ENCODE assay signal across 17 cellular contexts in genomic region chr2:62685986-62686625, GRCh38. TPM values are rescaled to one million over a fixed set of nuclear protein-coding genes. Genes with fewer than 3 reads are reported as not detected.
DNase-seq lines count a peak whose midpoint lies in the region; ATAC-seq and TF ChIP-seq lines count a peak whose summit lies in the region.
"Had no signal": no experiment of that assay in that cellular context is flagged by ENCODE, and none has a peak within 500 bp of the region (broad histone marks: within the 10 kb centered on the region; RNA-seq: fewer than 3 reads in every experiment).

No MANE protein-coding gene starts in this region.

- no peak overlapping the region for H3K4me3 Mint-ChIP-seq in naive thymus-derived CD8-positive, alpha-beta T cell
- H3K4me3 Mint-ChIP-seq: CD14-positive monocyte, H9 had no signal

- H3K27ac Mint-ChIP-seq in naive thymus-derived CD8-positive, alpha-beta T cell = no peak overlapping the region
- H3K27ac Mint-ChIP-seq: CD14-positive monocyte, H9 had no signal

- H3K4me2 ChIP-seq in neural cell (ENCODE audit: low read length) = no peak overlapping the region

- peak overlapping the region; percentile 3 for H3K4me3 ChIP-seq in neural cell (ENCODE audit: low read length)

- POLR2A ChIA-PET in naive thymus-derived CD8-positive, alpha-beta T cell (lab: Charles Lee) = no interaction called here

- H3K9me3 Mint-ChIP-seq in naive thymus-derived CD8-positive, alpha-beta T cell = no peaks in the 10 kb centered on the region
- H3K9me3 Mint-ChIP-seq: H9 had no signal

- H4K20me1 ChIP-seq in neural cell (ENCODE audit: insufficient read depth) = no peaks in the 10 kb centered on the region

- H3K27me3 Mint-ChIP-seq in naive thymus-derived CD8-positive, alpha-beta T cell = peaks cover 17 to 60% (median 25%) of the 10 kb centered on the region in 5 donors

- no peak overlapping the region for H2AFZ ChIP-seq in neural cell (ENCODE audit: low read depth, low read length)

- no peak overlapping the region for H3K9ac ChIP-seq in neural cell (ENCODE audit: low read length)

- no peak for ATAC-seq in naive thymus-derived CD8-positive, alpha-beta T cell

- H3K4me1 Mint-ChIP-seq in naive thymus-derived CD8-positive, alpha-beta T cell = no peaks in the 10 kb centered on the region
- H3K4me1 Mint-ChIP-seq: CD14-positive monocyte, H9 had no signal

- no peaks in the 10 kb centered on the region for H3K79me2 ChIP-seq in neural cell (replicated peaks; ENCODE audit: insufficient read depth, low read length)

- H3K36me3 Mint-ChIP-seq in naive thymus-derived CD8-positive, alpha-beta T cell = no peaks in the 10 kb centered on the region
- H3K36me3 Mint-ChIP-seq: CD14-positive monocyte had no signal

- no peaks in the 10 kb centered on the region for H3F3A ChIP-seq in neural cell (ENCODE audit: insufficient read depth, low read length, poor library complexity, severe bottlenecking)

- TF ChIP-seq RAD21 in neural cell (conservative IDR thresholded peaks at IDR 0.05) = no peak

- H3K27me3 ChIP-seq in neural cell (ENCODE audit: insufficient read depth, low read depth, low read length) = no peaks in the 10 kb centered on the region

- TF ChIP-seq CTCF in neural cell (IDR thresholded peaks at IDR 0.05; ENCODE audit: poor library complexity, severe bottlenecking) = no peak

- peak; percentile 6 for DNase-seq in DMS 273 treated with DMSO at 0.1 percent for 48 hours (lab: John Stamatoyannopoulos, UW)
- peak; percentile 81 for DNase-seq in NCI-H1694 (lab: John Stamatoyannopoulos, UW)
- peak; percentile 28 for DNase-seq in NCI-H69 (lab: John Stamatoyannopoulos, UW)
- no peak for DNase-seq in Kasumi-1 (lab: John Stamatoyannopoulos, UW)
- no peak for DNase-seq in naive thymus-derived CD8-positive, alpha-beta T cell
- DNase-seq in AG08395 (ENCODE audit: low spot score) = no peak
- DNase-seq: AML-193, DMS153, EL, H9, IMR-90, NCI-H2029 treated with DMSO at 0.1 percent for 48 hours, NCI-H226, NCI-H774, SW 1271 had no signal

- no peaks in the 10 kb centered on the region for H3K36me3 ChIP-seq in neural cell (ENCODE audit: insufficient read depth, low read length)

- H3K9me3 ChIP-seq in neural cell (ENCODE audit: low read length) = no peaks in the 10 kb centered on the region

- H3K27ac ChIP-seq in neural cell (ENCODE audit: low read length) = no peak overlapping the region

- no peak for TF ChIP-seq EP300 in neural cell (conservative IDR thresholded peaks at IDR 0.05; ENCODE audit: poor library complexity, severe bottlenecking)

- H3K9me2 ChIP-seq in neural cell (ENCODE audit: insufficient read depth, low read length) = no peaks in the 10 kb centered on the region

TF ChIP-seq in neural cell, 6 proteins besides CTCF, POLR2A, EP300 and RAD21:
- no peak for TF ChIP-seq POLR2AphosphoS5 (IDR thresholded peaks at IDR 0.05)
- TF ChIP-seq TAF1 (IDR thresholded peaks at IDR 0.05; ENCODE audit: low read depth) = no peak
- TF ChIP-seq MXI1 (conservative IDR thresholded peaks at IDR 0.05; ENCODE audit: poor library complexity, severe bottlenecking) = no peak

RNA-seq across cellular contexts. Expression of gene EHBP1, which starts 19.4 kb away (rescaled TPM):
- 49.1 and 52.6 TPM in 2 replicates for polyA plus RNA-seq in neural cell
- polyA minus RNA-seq in neural cell = 127 and 168 TPM in 2 replicates
- 10 to 100 TPM; 29.2 to 30.8 TPM for total RNA-seq in naive thymus-derived CD8-positive, alpha-beta T cell
- polyA plus RNA-seq in naive thymus-derived CD8-positive, alpha-beta T cell = 10 to 100 TPM in 1 of 3 donors, 1 to 10 TPM in 2; 9.8 to 10.3 (median 9.9) TPM

Comparison
In these comparisons a context has a peak if more than half of its experiments do, and no peak if none do; other contexts are left out.
1. DNase-seq: peak in DMS 273 treated with DMSO at 0.1 percent for 48 hours (single experiment), NCI-H1694 (single experiment) and NCI-H69 (single experiment); none in Kasumi-1 (0 of 2), naive thymus-derived CD8-positive, alpha-beta T cell (0 of 10) and AG08395 (single experiment).